ENCODE assay signal across 22 cellular contexts in the genomic region with DNA sequence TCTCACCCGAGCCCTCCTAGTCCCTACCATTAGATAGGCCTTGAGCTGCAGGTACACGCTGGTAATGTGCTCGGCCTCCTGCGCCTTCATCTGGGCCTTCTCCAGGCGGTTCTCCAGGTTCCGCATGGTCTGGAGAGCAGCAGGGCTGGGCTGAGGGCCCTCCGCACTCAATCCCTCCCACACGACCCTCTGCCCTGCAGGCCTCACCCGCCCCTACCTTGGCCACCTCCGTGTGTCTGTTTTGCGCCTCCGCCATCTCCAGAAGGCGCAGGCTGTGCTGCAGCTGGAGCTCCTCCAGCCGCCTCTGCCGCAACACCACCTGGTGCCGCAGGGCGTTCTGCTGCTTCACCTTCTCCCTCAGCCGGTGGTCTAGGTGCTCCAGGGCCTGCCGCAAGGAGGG. TPM values are rescaled to one million over a fixed set of nuclear protein-coding genes. Genes with fewer than 3 reads are reported as not detected.
DNase-seq lines count a peak whose midpoint lies in the region; TF ChIP-seq lines count a peak whose summit lies in the region.
"Had no signal": no experiment of that assay in that cellular context is flagged by ENCODE, and none has a peak within 500 bp of the region (broad histone marks: within the 10 kb centered on the region; RNA-seq: fewer than 3 reads in every experiment).

No MANE protein-coding gene starts in this region.

- intact Hi-C loops in mammary epithelial cell (cut with micrococcal nuclease) (no loop called here), breast epithelium (cut with DNase I; ENCODE audit: low total_unique reads) (loop anchor here (5.0 kb wide), 1 partner anchor 1404 kb away; no protein-coding TSS in a partner anchor)

- H3K4me2 ChIP-seq in mammary epithelial cell (ENCODE audit: insufficient read depth, low read depth, low read length) (no peak overlapping the region), H9 (ENCODE audit: insufficient read depth, insufficient read length, low read length) (no peak overlapping the region), neuronal stem cell (ENCODE audit: insufficient read depth, low read length, poor library complexity, severe bottlenecking) (no peak overlapping the region)
- H3K4me2 ChIP-seq: A549, GM23338 had no signal

- H2BK5ac ChIP-seq in H9 (ENCODE audit: insufficient read length, low read length) (no peak overlapping the region), neuronal stem cell (ENCODE audit: low read length) (no peak overlapping the region)

- no peaks in the 10 kb centered on the region for H3K36me3 Mint-ChIP-seq in H9 (ENCODE audit: insufficient read depth in 1 of 3, low read depth in 3 of 3)
- H3K36me3 Mint-ChIP-seq: CD4-positive, alpha-beta memory T cell had no signal

- H3K18ac ChIP-seq in H9 (ENCODE audit: insufficient read length, low read depth, low read length) (no peak overlapping the region), neuronal stem cell (ENCODE audit: low read length) (no peak overlapping the region)

- H4K91ac ChIP-seq in H9 (ENCODE audit: insufficient read length, low read depth, low read length) (no peak overlapping the region), neuronal stem cell (ENCODE audit: low read depth, low read length, poor library complexity) (no peak overlapping the region)

- no peaks in the 10 kb centered on the region for H3K79me1 ChIP-seq in H9 (ENCODE audit: insufficient read depth, low read depth, low read length, poor library complexity, severe bottlenecking)
- H3K79me1 ChIP-seq in neuronal stem cell (ENCODE audit: low read depth, low read length): no peaks in the 10 kb centered on the region

- no peaks in the 10 kb centered on the region for H3K36me3 ChIP-seq in mammary epithelial cell (ENCODE audit: insufficient read depth, low read length)
- H3K36me3 ChIP-seq in breast epithelium: no peaks in the 10 kb centered on the region
- H3K36me3 ChIP-seq in neuronal stem cell (replicated peaks in 1 of 2; ENCODE audit: control insufficient read depth in 2 of 2, insufficient read depth in 2 of 2, low read length in 2 of 2): no peaks in the 10 kb centered on the region
- H3K36me3 ChIP-seq: HAP-1 had no signal

- H3K9me3 Mint-ChIP-seq in H9: no peaks in the 10 kb centered on the region; a peak in 1 of 5 replicates
- H3K9me3 Mint-ChIP-seq: CD4-positive, alpha-beta memory T cell; HFFc6 had no signal

- CTCF ChIA-PET in mammary epithelial cell (lab: Charles Lee; ENCODE audit: low non-redundant PET): no interaction called here
- CTCF ChIA-PET in HEK293T (lab: Yijun Ruan, JAX): interaction anchor here (0.6 kb wide), 2 partner anchors 28 to 1058 kb away, joined by 3 read pairs; a partner anchor contains a TSS

- peaks cover 16% of the 10 kb centered on the region for H3K27me3 Mint-ChIP-seq in H9 (ENCODE audit: low read depth)

- no peak overlapping the region for H2BK20ac ChIP-seq in H9 (ENCODE audit: low read depth, low read length, poor library complexity, severe bottlenecking)

- H3K23ac ChIP-seq in H9 (ENCODE audit: insufficient read length, low read depth, low read length) (no peak overlapping the region), neuronal stem cell (ENCODE audit: low read depth, low read length, poor library complexity) (no peak overlapping the region)

- H3K23me2 ChIP-seq in H9 (ENCODE audit: insufficient read length, low read depth, low read length, poor library complexity, severe bottlenecking): peaks cover 8% of the 10 kb centered on the region

- H3K27me3 ChIP-seq in mammary epithelial cell (ENCODE audit: insufficient read depth, low read length) (no peaks in the 10 kb centered on the region), breast epithelium (peaks cover 1 to 14% of the 10 kb centered on the region in 2 donors), H9 (ENCODE audit: insufficient read depth, low read length) (no peaks in the 10 kb centered on the region; the same call in 1 of the 2 replicates), neuronal stem cell (ENCODE audit: control insufficient read depth in 3 of 3, insufficient read depth in 3 of 3, low read depth in 1 of 3, low read length in 3 of 3) (peaks cover 20 to 26% (median 24%) of the 10 kb centered on the region in 3 experiments)

- H3K4ac ChIP-seq in H9 (ENCODE audit: low read depth, low read length) (no peak overlapping the region), neuronal stem cell (ENCODE audit: low read length) (no peak overlapping the region)

- H3K9ac ChIP-seq in mammary epithelial cell (ENCODE audit: insufficient read depth, low read length): no peak overlapping the region
- no peak overlapping the region for H3K9ac ChIP-seq in H9 (ENCODE audit: extremely low read depth, insufficient read length, low read length)
- H3K9ac ChIP-seq in neuronal stem cell (ENCODE audit: low read depth, low read length, poor library complexity): no peak overlapping the region

- H3K14ac ChIP-seq in H9 (ENCODE audit: insufficient read depth, low read length) (no peak overlapping the region), neuronal stem cell (ENCODE audit: low read length) (peak overlapping the region; percentile 63)

- H3K4me1 ChIP-seq in mammary epithelial cell (ENCODE audit: insufficient read depth, low read length) (peaks cover 8% of the 10 kb centered on the region), breast epithelium (no peaks in the 10 kb centered on the region), H9 (ENCODE audit: insufficient read depth, low read length) (no peaks in the 10 kb centered on the region), neuronal stem cell (ENCODE audit: control insufficient read depth in 2 of 2, insufficient read depth in 1 of 2, low read depth in 1 of 2, low read length in 2 of 2) (no peaks in the 10 kb centered on the region)
- H3K4me1 ChIP-seq: A549, HAP-1 had no signal

- no TSS peak for BruUV-seq in mammary epithelial cell (replicated peaks; lab: Mats Ljungman, UMichigan)

- TF ChIP-seq CTCF in mammary epithelial cell (conservative IDR thresholded peaks at IDR 0.05 in 1 of 2, IDR thresholded peaks at IDR 0.05 in 1 of 2; ENCODE audit: extremely low read depth in 1 of 2, insufficient read depth in 1 of 2, low read depth in 1 of 2, low read length in 2 of 2) (no peak), breast epithelium (IDR thresholded peaks at IDR 0.05) (no peak), H9 (conservative IDR thresholded peaks at IDR 0.05) (no peak)

- H3K4me3 ChIP-seq in mammary epithelial cell (replicated peaks in 1 of 3; ENCODE audit: insufficient read depth in 1 of 3, low read depth in 2 of 3, low read length in 3 of 3) (no peak overlapping the region), breast epithelium (no peak overlapping the region), neuronal stem cell (ENCODE audit: low read length in 2 of 2) (no peak overlapping the region)
- H3K4me3 ChIP-seq: A549, GM23338, HAP-1 had no signal

- H2AFZ ChIP-seq in mammary epithelial cell (ENCODE audit: low read depth, low read length) (peak overlapping the region; percentile 33), H9 (ENCODE audit: low read length) (no peak overlapping the region), neuronal stem cell (ENCODE audit: low read length) (no peak overlapping the region)
- H2AFZ ChIP-seq: GM23338 had no signal

- dilution Hi-C loops in mammary epithelial cell (cut with HindIII; ENCODE audit: low sequenced_read_pairs): no loop called here

- H2BK12ac ChIP-seq in H9 (ENCODE audit: insufficient read length, low read depth, low read length) (no peak overlapping the region), neuronal stem cell (ENCODE audit: low read length) (no peak overlapping the region)

- no peak overlapping the region for H2AK5ac ChIP-seq in H9 (ENCODE audit: insufficient read length, low read length)
- peak overlapping the region; percentile 84 for H2AK5ac ChIP-seq in neuronal stem cell (ENCODE audit: low read depth, low read length)

- H2BK15ac ChIP-seq in H9 (ENCODE audit: low read depth, low read length): no peak overlapping the region
- H2BK15ac ChIP-seq in neuronal stem cell (ENCODE audit: low read length): no peak overlapping the region

- no peak overlapping the region for H3K4me3 Mint-ChIP-seq in H9
- H3K4me3 Mint-ChIP-seq: CD4-positive, alpha-beta memory T cell; GM23338; HFFc6 had no signal

- WGBS in mammary epithelial cell (ENCODE audit: low coverage, missing lambda C conversion rate): 56% methylated on average over 14 of the region's 19 CpGs
- WGBS in H9 (ENCODE audit: extremely low coverage, insufficient read length, low lambda C conversion rate): no CpG with 5 or more reads among the region's 19 CpGs
- no CpG with 5 or more reads among the region's 19 CpGs for WGBS in neuronal stem cell (ENCODE audit: extremely low coverage in 2 of 2, insufficient read length in 2 of 2, insufficient replicate concordance in 1 of 2), 2 donors

- in situ Hi-C loops in mammary epithelial cell (cut with MboI; ENCODE audit: low sequenced_read_pairs in 2 of 2): no loop called here

- TF ChIP-seq POLR2A in breast epithelium (IDR thresholded peaks at IDR 0.05): no peak

- peaks cover 8 to 14% of the 10 kb centered on the region in 2 experiments for H3K4me1 Mint-ChIP-seq in H9

- H3T11ph ChIP-seq in H9 (ENCODE audit: low read length): no peak overlapping the region

- H4K20me1 ChIP-seq in mammary epithelial cell (ENCODE audit: insufficient read depth, low read length) (no peaks in the 10 kb centered on the region), H9 (ENCODE audit: control insufficient read depth, insufficient read depth, insufficient read length) (no peaks in the 10 kb centered on the region)

- H2BK120ac ChIP-seq in H9 (ENCODE audit: low read depth, low read length, poor library complexity, severe bottlenecking) (no peak overlapping the region), neuronal stem cell (ENCODE audit: low read depth, low read length) (peak overlapping the region; percentile 41)

- peak overlapping the region in 2 of 3 experiments; percentile 52 to 62; a peak in 1 of 7 replicates for H3K27ac Mint-ChIP-seq in H9
- H3K27ac Mint-ChIP-seq: CD4-positive, alpha-beta memory T cell; GM23338; HFFc6 had no signal

- no peak overlapping the region for H4K5ac ChIP-seq in H9 (ENCODE audit: insufficient read length, low read depth, low read length)

- POLR2A ChIA-PET in HEK293T (lab: Yijun Ruan, JAX): no interaction called here

- H3K79me2 ChIP-seq in mammary epithelial cell (ENCODE audit: insufficient read depth, low read length): no peaks in the 10 kb centered on the region
- H3K79me2 ChIP-seq in H9 (ENCODE audit: insufficient read depth, low read length): no peaks in the 10 kb centered on the region

- DNase-seq in mammary epithelial cell (no peak), breast epithelium (ENCODE audit: low spot score in 2 of 2) (no peak), H9 (no peak), neuronal stem cell (ENCODE audit: low spot score) (no peak), CD1c-positive myeloid dendritic cell (ENCODE audit: extremely low spot score) (no peak), HEK293T (ENCODE audit: extremely low spot score) (no peak)
- DNase-seq: AML-193; CD4-positive, alpha-beta memory T cell; DMS153; DMS79; GDM1; HFFc6; IMR-90; KBM-7 had no signal

- no peaks in the 10 kb centered on the region for H3K9me3 ChIP-seq in mammary epithelial cell (replicated peaks; ENCODE audit: insufficient read depth, low read length)
- H3K9me3 ChIP-seq in breast epithelium: no peaks in the 10 kb centered on the region
- H3K9me3 ChIP-seq in H9 (ENCODE audit: control insufficient read depth, low read depth, low read length): no peaks in the 10 kb centered on the region
- peaks cover 5 to 13% of the 10 kb centered on the region in 2 donors for H3K9me3 ChIP-seq in neuronal stem cell (replicated peaks in 1 of 2; ENCODE audit: control insufficient read depth in 2 of 2, insufficient read depth in 1 of 2, low read depth in 1 of 2, low read length in 2 of 2)
- H3K9me3 ChIP-seq: A549, HAP-1 had no signal

- H3K27ac ChIP-seq in mammary epithelial cell (ENCODE audit: insufficient read depth, low read depth, low read length) (no peak overlapping the region), breast epithelium (no peak overlapping the region), H9 (ENCODE audit: insufficient read length, low read depth, low read length) (no peak overlapping the region), neuronal stem cell (replicated peaks; ENCODE audit: low read length) (no peak overlapping the region)
- H3K27ac ChIP-seq: 22Rv1, A549, C4-2B, HL-60 had no signal

- H3K56ac ChIP-seq in H9 (ENCODE audit: insufficient read length, low read depth, low read length): no peak overlapping the region

- H4K8ac ChIP-seq in H9 (replicated peaks; ENCODE audit: insufficient read length, low read depth, low read length) (no peak overlapping the region), neuronal stem cell (ENCODE audit: low read depth, low read length) (no peak overlapping the region)

RNA-seq across cellular contexts. Expression of a gene that starts 7.5 kb away (rescaled TPM):
- total RNA-seq in mammary epithelial cell (1 to 10 TPM in 1 of 2 donors, under 1 TPM in 1; 0.24 to 1.8 TPM), breast epithelium (10 to 100 TPM in 1 of 3 donors, 1 to 10 TPM in 2; 3.7 to 18.4 (median 9.8) TPM), H9 (2021) (58.5 and 65.9 TPM in 2 replicates)
- polyA plus RNA-seq in mammary epithelial cell: 0.20 TPM
- polyA minus RNA-seq in mammary epithelial cell: not detected
- polyA plus RNA-seq in neuronal stem cell (2013, experiment 1 of 2): 0.66 TPM
- 0.51 TPM for polyA plus RNA-seq in neuronal stem cell (2013, experiment 2 of 2)
- total RNA-seq: CD4-positive, alpha-beta memory T cell; Daoy; HT1080 had no signal
- polyA plus RNA-seq: CD4-positive, alpha-beta memory T cell had no signal

RNA-seq across cellular contexts. Expression of a gene that starts 8.3 kb away (rescaled TPM):
- total RNA-seq in mammary epithelial cell: 1 to 10 TPM in 1 of 2 donors, under 1 TPM in 1; 0.17 to 1.1 TPM
- 0.32 TPM for polyA plus RNA-seq in mammary epithelial cell
- polyA minus RNA-seq in mammary epithelial cell: not detected
- under 1 TPM in 2 of 3 donors, not detected in 1; 0.33 to 0.59 TPM for total RNA-seq in breast epithelium
- 2.2 and 2.5 TPM in 2 replicates for total RNA-seq in H9 (2021)
- 0.91 TPM for polyA plus RNA-seq in neuronal stem cell (2013, experiment 1 of 2)
- polyA plus RNA-seq in neuronal stem cell (2013, experiment 2 of 2): 1.2 TPM
- total RNA-seq: CD4-positive, alpha-beta memory T cell; Daoy had no signal
- polyA plus RNA-seq: CD4-positive, alpha-beta memory T cell had no signal

RNA-seq across cellular contexts. Expression of a gene that starts 8.8 kb away (rescaled TPM):
- 100 to 1,000 TPM; 118 to 290 TPM for total RNA-seq in mammary epithelial cell
- polyA plus RNA-seq in mammary epithelial cell: 88.9 TPM
- 239 TPM for polyA minus RNA-seq in mammary epithelial cell
- 10 to 100 TPM; 69.5 to 95.9 (median 92.1) TPM for total RNA-seq in breast epithelium
- total RNA-seq in H9 (2021): 431 and 437 TPM in 2 replicates
- polyA plus RNA-seq in neuronal stem cell (2013, experiment 1 of 2): 199 TPM
- 201 TPM for polyA plus RNA-seq in neuronal stem cell (2013, experiment 2 of 2)

RNA-seq across cellular contexts. Expression of a gene that starts 42.5 kb away (rescaled TPM):
- total RNA-seq in mammary epithelial cell (1 to 10 TPM in 1 of 2 donors, not detected in 1; 1.8 TPM), breast epithelium (1 to 10 TPM; 2.9 to 6.2 (median 4.1) TPM), H9 (2021) (8.9 and 9.3 TPM in 2 replicates)
- 1.3 TPM for polyA plus RNA-seq in mammary epithelial cell
- 5.2 TPM for polyA minus RNA-seq in mammary epithelial cell
- polyA plus RNA-seq in neuronal stem cell (2013, experiment 1 of 2): 3.7 TPM
- 3.4 TPM for polyA plus RNA-seq in neuronal stem cell (2013, experiment 2 of 2)

RNA-seq across cellular contexts. Expression of a gene that starts 52.2 kb away (rescaled TPM):
- 1 to 10 TPM in 1 of 2 donors, under 1 TPM in 1; 0.67 to 2.3 TPM for total RNA-seq in mammary epithelial cell
- polyA plus RNA-seq in mammary epithelial cell: 1.8 TPM
- polyA minus RNA-seq in mammary epithelial cell: 1.2 TPM
- total RNA-seq in breast epithelium: 1 to 10 TPM; 1.1 to 2.6 (median 2.2) TPM
- 3.8 and 5.2 TPM in 2 replicates for total RNA-seq in H9 (2021)
- 3.0 TPM for polyA plus RNA-seq in neuronal stem cell (2013, experiment 1 of 2)
- polyA plus RNA-seq in neuronal stem cell (2013, experiment 2 of 2): 2.9 TPM
